Comparison of ENCODE assay signal across 8 cellular contexts in the genomic region with DNA sequence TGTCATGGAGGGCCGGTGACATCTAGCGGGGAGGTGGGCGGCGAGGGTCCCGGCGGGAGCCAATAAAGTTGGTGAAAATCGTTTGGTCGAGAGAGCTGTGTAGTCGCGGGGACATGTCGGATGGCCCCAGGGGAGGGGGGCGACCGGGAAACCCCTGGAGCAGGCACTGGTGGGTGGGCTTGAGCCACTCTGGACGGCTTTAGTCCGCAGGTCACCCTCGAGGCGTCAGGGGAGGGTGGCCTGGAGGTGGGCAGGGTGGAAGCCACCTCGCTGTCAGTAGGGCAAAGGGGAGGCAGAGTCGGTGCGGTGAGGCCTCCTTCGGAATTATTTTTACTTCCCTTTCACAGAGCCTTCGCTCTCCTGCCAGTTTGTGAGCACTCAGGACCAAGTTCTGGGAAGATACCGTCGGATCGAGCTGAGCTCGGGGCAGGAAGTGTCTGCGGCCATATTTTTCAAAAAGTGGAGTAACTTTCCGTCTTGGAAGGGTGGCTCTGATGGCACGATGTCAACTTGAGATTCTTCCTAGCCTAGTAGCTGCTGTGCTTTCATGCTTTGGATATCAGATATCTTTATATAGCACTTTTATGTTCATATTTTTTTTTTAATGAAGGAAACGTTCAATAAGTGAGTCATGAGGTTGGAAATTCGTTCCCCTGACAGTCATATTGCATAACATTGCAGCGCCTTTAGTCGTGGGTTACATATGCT. TPM values are rescaled to one million over a fixed set of nuclear protein-coding genes. Genes with fewer than 3 reads are reported as not detected.
DNase-seq lines count a peak whose midpoint lies in the region; ATAC-seq and TF ChIP-seq lines count a peak whose summit lies in the region.

No MANE protein-coding gene starts in this region.

- H3K9ac ChIP-seq in HCT116 (ENCODE audit: low read length): peak overlapping the region; percentile 73

- TF ChIP-seq CTCF in HCT116 (IDR thresholded peaks at IDR 0.05 in 2 of 3, conservative IDR thresholded peaks at IDR 0.05 in 1 of 3; ENCODE audit: borderline replicate concordance in 1 of 3, insufficient read depth in 1 of 3, low read depth in 2 of 3, low read length in 2 of 3): no peak

- no peaks in the 10 kb centered on the region for H3K36me3 ChIP-seq in HCT116 (ENCODE audit: control insufficient read depth in 1 of 2, insufficient read depth in 2 of 2, low read length in 2 of 2)

- H4K20me1 ChIP-seq in HCT116 (ENCODE audit: insufficient read depth): no peaks in the 10 kb centered on the region

- POLR2A ChIA-PET in HCT116 (lab: Charles Lee): interaction anchor here (1.2 to 2.9 kb wide), 2 partner anchors 15 to 28 kb away, joined by 3 to 13 read pairs; a partner anchor contains a TSS

- BruUV-seq in HCT116 (replicated peaks; lab: Mats Ljungman, UMichigan): no TSS peak

- peak overlapping the region; percentile 76 for H3K27ac ChIP-seq in HCT116 (ENCODE audit: low read depth, low read length)

- no peak for TF ChIP-seq POLR2A in HCT116 (IDR thresholded peaks at IDR 0.05; ENCODE audit: borderline replicate concordance, extremely low read depth, insufficient read depth, insufficient read length)

- no peak overlapping the region for H2AFZ ChIP-seq in HCT116 (ENCODE audit: low read depth, low read length, poor library complexity, severe bottlenecking)

- H3K79me2 ChIP-seq in HCT116 (ENCODE audit: insufficient read depth, low read length): no peaks in the 10 kb centered on the region

- CTCF ChIA-PET in HCT116 (lab: Charles Lee): no interaction called here

- H3K9me3 ChIP-seq in HCT116 (ENCODE audit: control insufficient read depth in 1 of 2, insufficient read depth in 1 of 2, low read depth in 1 of 2, low read length in 2 of 2): no peaks in the 10 kb centered on the region

- intact Hi-C loops in HCT116 (cut with micrococcal nuclease): loop anchor here (5.0 kb wide), 1 partner anchor 143 kb away; no protein-coding TSS in a partner anchor

- RAD21 ChIA-PET in HCT116 (lab: Charles Lee; ENCODE audit: low non-redundant PET in 1 of 2, low total read pairs in 2 of 2, uncharacterized antibody in 2 of 2, unreplicated experiment in 2 of 2): no interaction called here

- peaks cover 21 to 39% of the 10 kb centered on the region in 2 experiments for H3K4me1 ChIP-seq in HCT116 (ENCODE audit: control insufficient read depth in 1 of 2, insufficient read depth in 2 of 2, low read length in 2 of 2)

- DNase-seq in HCT116 (ENCODE audit: low read depth, low spot score): no peak
- peak; percentile 6 for DNase-seq in T follicular helper cell (ENCODE audit: low read depth)
- peak; percentile 8 for DNase-seq in central memory CD4-positive, alpha-beta T cell
- peak; percentile 80 for DNase-seq in islet precursor cell
- DNase-seq in stimulated activated CD4-positive, alpha-beta T cell treated with anti-CD3 and anti-CD28 coated beads, Interleukin-12 subunit alpha, Interleukin-12 subunit beta, amount 100 ng/mL, for 4 hours: peak; percentile 23
- no peak for DNase-seq in A172 (ENCODE audit: low spot score)
- no peak for DNase-seq in DMS 273 (lab: John Stamatoyannopoulos, UW; ENCODE audit: unreplicated experiment)
- DNase-seq in T1000 (lab: John Stamatoyannopoulos, UW): no peak

- peak overlapping the region; percentile 64 to 65 for H3K4me3 ChIP-seq in HCT116 (replicated peaks in 1 of 2; ENCODE audit: low read depth in 1 of 2, low read length in 2 of 2)

- H3K9me2 ChIP-seq in HCT116 (ENCODE audit: insufficient read depth): no peaks in the 10 kb centered on the region

- H3K4me2 ChIP-seq in HCT116 (ENCODE audit: low read length): peak overlapping the region; percentile 80

- no peak for ATAC-seq in HCT116

- no peaks in the 10 kb centered on the region for H3K27me3 ChIP-seq in HCT116 (ENCODE audit: insufficient read depth, low read length)

- no peak for TF ChIP-seq RAD21 in HCT116 (IDR thresholded peaks at IDR 0.05; ENCODE audit: low read depth)

TF ChIP-seq in HCT116, 20 proteins besides CTCF, POLR2A, EP300 and RAD21:
- TF ChIP-seq EZH2phosphoT487 (IDR thresholded peaks at IDR 0.05; ENCODE audit: borderline replicate concordance) (no peak), EZH2 (IDR thresholded peaks at IDR 0.05) (no peak), ELF1 (IDR thresholded peaks at IDR 0.05; ENCODE audit: borderline replicate concordance, low read depth) (no peak), EGR1 (IDR thresholded peaks at IDR 0.05; ENCODE audit: low read depth) (no peak), CEBPB (IDR thresholded peaks at IDR 0.05; ENCODE audit: low read depth) (peak; percentile 50; the same call in 1 of the 2 replicates), CBX3 (IDR thresholded peaks at IDR 0.05; ENCODE audit: low read depth) (no peak), SIN3A (IDR thresholded peaks at IDR 0.05; ENCODE audit: low read depth) (no peak), YY1 (IDR thresholded peaks at IDR 0.05; ENCODE audit: extremely low read depth, insufficient replicate concordance, low read depth, low read length) (peak; percentile 21)
- TF ChIP-seq, protein P1, sequence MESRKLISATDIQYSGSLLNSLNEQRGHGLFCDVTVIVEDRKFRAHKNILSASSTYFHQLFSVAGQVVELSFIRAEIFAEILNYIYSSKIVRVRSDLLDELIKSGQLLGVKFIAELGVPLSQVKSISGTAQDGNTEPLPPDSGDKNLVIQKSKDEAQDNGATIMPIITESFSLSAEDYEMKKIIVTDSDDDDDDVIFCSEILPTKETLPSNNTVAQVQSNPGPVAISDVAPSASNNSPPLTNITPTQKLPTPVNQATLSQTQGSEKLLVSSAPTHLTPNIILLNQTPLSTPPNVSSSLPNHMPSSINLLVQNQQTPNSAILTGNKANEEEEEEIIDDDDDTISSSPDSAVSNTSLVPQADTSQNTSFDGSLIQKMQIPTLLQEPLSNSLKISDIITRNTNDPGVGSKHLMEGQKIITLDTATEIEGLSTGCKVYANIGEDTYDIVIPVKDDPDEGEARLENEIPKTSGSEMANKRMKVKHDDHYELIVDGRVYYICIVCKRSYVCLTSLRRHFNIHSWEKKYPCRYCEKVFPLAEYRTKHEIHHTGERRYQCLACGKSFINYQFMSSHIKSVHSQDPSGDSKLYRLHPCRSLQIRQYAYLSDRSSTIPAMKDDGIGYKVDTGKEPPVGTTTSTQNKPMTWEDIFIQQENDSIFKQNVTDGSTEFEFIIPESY (IDR thresholded peaks at IDR 0.05; ENCODE audit: extremely low read depth, insufficient replicate concordance, low read length): no peak
- TF ChIP-seq, protein P2, sequence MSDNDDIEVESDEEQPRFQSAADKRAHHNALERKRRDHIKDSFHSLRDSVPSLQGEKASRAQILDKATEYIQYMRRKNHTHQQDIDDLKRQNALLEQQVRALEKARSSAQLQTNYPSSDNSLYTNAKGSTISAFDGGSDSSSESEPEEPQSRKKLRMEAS (IDR thresholded peaks at IDR 0.05): no peak
- TF ChIP-seq, protein P3, sequence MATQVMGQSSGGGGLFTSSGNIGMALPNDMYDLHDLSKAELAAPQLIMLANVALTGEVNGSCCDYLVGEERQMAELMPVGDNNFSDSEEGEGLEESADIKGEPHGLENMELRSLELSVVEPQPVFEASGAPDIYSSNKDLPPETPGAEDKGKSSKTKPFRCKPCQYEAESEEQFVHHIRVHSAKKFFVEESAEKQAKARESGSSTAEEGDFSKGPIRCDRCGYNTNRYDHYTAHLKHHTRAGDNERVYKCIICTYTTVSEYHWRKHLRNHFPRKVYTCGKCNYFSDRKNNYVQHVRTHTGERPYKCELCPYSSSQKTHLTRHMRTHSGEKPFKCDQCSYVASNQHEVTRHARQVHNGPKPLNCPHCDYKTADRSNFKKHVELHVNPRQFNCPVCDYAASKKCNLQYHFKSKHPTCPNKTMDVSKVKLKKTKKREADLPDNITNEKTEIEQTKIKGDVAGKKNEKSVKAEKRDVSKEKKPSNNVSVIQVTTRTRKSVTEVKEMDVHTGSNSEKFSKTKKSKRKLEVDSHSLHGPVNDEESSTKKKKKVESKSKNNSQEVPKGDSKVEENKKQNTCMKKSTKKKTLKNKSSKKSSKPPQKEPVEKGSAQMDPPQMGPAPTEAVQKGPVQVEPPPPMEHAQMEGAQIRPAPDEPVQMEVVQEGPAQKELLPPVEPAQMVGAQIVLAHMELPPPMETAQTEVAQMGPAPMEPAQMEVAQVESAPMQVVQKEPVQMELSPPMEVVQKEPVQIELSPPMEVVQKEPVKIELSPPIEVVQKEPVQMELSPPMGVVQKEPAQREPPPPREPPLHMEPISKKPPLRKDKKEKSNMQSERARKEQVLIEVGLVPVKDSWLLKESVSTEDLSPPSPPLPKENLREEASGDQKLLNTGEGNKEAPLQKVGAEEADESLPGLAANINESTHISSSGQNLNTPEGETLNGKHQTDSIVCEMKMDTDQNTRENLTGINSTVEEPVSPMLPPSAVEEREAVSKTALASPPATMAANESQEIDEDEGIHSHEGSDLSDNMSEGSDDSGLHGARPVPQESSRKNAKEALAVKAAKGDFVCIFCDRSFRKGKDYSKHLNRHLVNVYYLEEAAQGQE (IDR thresholded peaks at IDR 0.05; ENCODE audit: low read depth): no peak

RNA-seq across cellular contexts. Expression of a gene that starts 28.2 kb away (rescaled TPM):
- total RNA-seq in HCT116 (2021; ENCODE audit: unreplicated experiment): 67.4 TPM
- polyA plus RNA-seq in HCT116 (2012): 29.7 and 34.0 TPM in 2 replicates
- 7.8 and 10.6 TPM in 2 replicates for total RNA-seq in A172 (2014; rRNA removed; shearing (Covaris generic))

RNA-seq across cellular contexts. Expression of a gene that starts 28.4 kb away (rescaled TPM):
- 3.5 TPM for total RNA-seq in HCT116 (2021; ENCODE audit: unreplicated experiment)
- polyA plus RNA-seq in HCT116 (2012): 1.5 and 1.6 TPM in 2 replicates
- 0.05 and 1.0 TPM in 2 replicates for total RNA-seq in A172 (2014; rRNA removed; shearing (Covaris generic))

RNA-seq across cellular contexts. Expression of a gene that starts 38.9 kb away (rescaled TPM):
- not detected for total RNA-seq in HCT116 (2021; ENCODE audit: unreplicated experiment)
- polyA plus RNA-seq in HCT116 (2012): not detected in 2 replicates
- not detected in 2 replicates for total RNA-seq in A172 (2014; rRNA removed; shearing (Covaris generic))

Comparison
In these comparisons a context has a peak if more than half of its experiments do, and no peak if none do; other contexts are left out.
1. DNase-seq: peak in T follicular helper cell (single experiment), central memory CD4-positive, alpha-beta T cell (single experiment), islet precursor cell (single experiment) and stimulated activated CD4-positive, alpha-beta T cell treated with anti-CD3 and anti-CD28 coated beads, Interleukin-12 subunit alpha, Interleukin-12 subunit beta, amount 100 ng/mL, for 4 hours (single experiment); none in HCT116 (single experiment), A172 (single experiment), DMS 273 (single experiment) and T1000 (single experiment).